Comparison of ENCODE assay signal across 1 cellular context in the genomic region with DNA sequence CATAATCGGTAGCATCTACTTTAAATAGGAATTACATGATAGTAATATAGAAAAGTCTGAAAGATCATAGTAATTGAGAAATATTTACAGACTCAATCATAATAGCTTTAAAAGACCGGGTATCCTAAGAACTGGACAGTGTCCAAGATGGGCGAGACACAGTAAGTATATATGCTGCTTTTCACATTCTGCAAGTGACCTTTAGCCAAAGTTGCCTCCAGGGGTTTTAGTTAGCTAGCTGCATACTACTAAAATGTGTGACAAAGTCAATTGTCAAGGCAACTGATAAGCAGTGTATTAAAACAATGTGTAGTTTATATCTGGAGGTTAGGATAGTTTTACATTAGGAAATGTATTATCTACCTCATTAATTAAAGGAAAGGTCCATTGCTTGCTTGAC.
TF ChIP-seq lines count a peak whose summit lies in the region.

No MANE protein-coding gene starts in this region.

TF ChIP-seq in IMR-90, 13 proteins besides CTCF, POLR2A, EP300 and RAD21 (continued from another document):
- TF ChIP-seq ELK1 (IDR thresholded peaks at IDR 0.05; ENCODE audit: borderline replicate concordance, low read depth, low read length) (no peak), MAZ (IDR thresholded peaks at IDR 0.05; ENCODE audit: borderline replicate concordance, low read depth, low read length) (no peak), MAFK (IDR thresholded peaks at IDR 0.05; ENCODE audit: low read depth, low read length) (no peak), RFX5 (IDR thresholded peaks at IDR 0.05; ENCODE audit: low read depth, low read length) (no peak), FOS (IDR thresholded peaks at IDR 0.05; ENCODE audit: low read depth, low read length) (no peak), NFE2L2 (IDR thresholded peaks at IDR 0.05; ENCODE audit: low read depth, low read length) (no peak)
